13 cellular contexts compared by ENCODE assay signal in the genomic region with DNA sequence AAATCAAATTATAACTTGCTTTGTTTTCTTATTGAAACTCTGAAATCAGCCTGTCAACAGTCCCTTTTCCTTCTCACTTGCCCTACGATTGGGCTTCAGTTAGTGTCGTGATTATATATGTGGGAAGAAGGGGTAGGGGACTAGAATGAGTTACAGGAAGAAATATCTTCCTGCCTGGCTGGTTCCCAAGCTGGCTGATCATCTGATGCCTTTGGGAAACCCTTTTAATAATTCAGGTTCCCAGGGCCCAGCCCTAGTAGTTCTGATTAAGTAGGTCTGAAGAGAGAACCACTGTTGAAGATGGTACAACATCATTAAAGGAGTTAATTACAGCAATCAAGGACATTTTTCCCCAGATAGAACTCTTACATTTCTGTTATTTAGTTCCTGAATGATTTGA.
A peak's percentile ranks its signal among the peaks of the same experiment; 100 is the strongest.
DNase-seq lines count a peak whose midpoint lies in the region; ATAC-seq and TF ChIP-seq lines count a peak whose summit lies in the region.
"Had no signal": no experiment of that assay in that cellular context is flagged by ENCODE, and none has a peak within 500 bp of the region (broad histone marks: within the 10 kb centered on the region; RNA-seq: fewer than 3 reads in every experiment).

No MANE protein-coding gene starts in this region.

- H3K4me1 Mint-ChIP-seq in activated B cell treated with CpG ODN at 0.5 μM for 24 hours: peaks cover 27% of the 10 kb centered on the region

- peaks cover 4 to 38% of the 10 kb centered on the region in 2 donors for H3K36me3 ChIP-seq in gastroesophageal sphincter
- H3K36me3 ChIP-seq in skeletal muscle satellite cell (ENCODE audit: insufficient read depth, low read length): peaks cover 48% of the 10 kb centered on the region

- H3K9me3 Mint-ChIP-seq in activated B cell treated with CpG ODN at 0.5 μM for 24 hours: no peaks in the 10 kb centered on the region

- POLR2A ChIA-PET in activated B cell treated with CpG ODN at 0.5 μM for 24 hours (lab: Charles Lee): no interaction called here

- H3K4me2 ChIP-seq in skeletal muscle satellite cell (ENCODE audit: low read length): peak overlapping the region; percentile 62

- ATAC-seq in activated B cell treated with CpG ODN at 0.5 μM for 24 hours (ENCODE audit: low read depth) (no peak), gastroesophageal sphincter (no peak), HG03045 (IDR thresholded peaks at IDR 0.05; ENCODE audit: unreplicated experiment) (no peak), HG02642 (IDR thresholded peaks at IDR 0.05; ENCODE audit: poor library complexity, unreplicated experiment) (no peak)

- H3K4me1 ChIP-seq in gastroesophageal sphincter (peaks cover 10 to 96% (median 25%) of the 10 kb centered on the region in 3 donors), skeletal muscle satellite cell (ENCODE audit: control insufficient read depth, insufficient read depth, low read length) (peaks cover 43% of the 10 kb centered on the region)

- CTCF ChIA-PET in activated B cell treated with CpG ODN at 0.5 μM for 24 hours (lab: Charles Lee): no interaction called here

- peak overlapping the region in 3 of 4 donors; percentile 22 to 41 (median 25) for H3K27ac ChIP-seq in gastroesophageal sphincter

- peak overlapping the region; percentile 3 for H3K27ac Mint-ChIP-seq in activated B cell treated with CpG ODN at 0.5 μM for 24 hours

- intact Hi-C loops in activated B cell treated with CpG ODN at 0.5 μM for 24 hours (cut with micrococcal nuclease): no loop called here

- no peak for TF ChIP-seq POLR2A in gastroesophageal sphincter (IDR thresholded peaks at IDR 0.05)

- no peaks in the 10 kb centered on the region for H3K27me3 Mint-ChIP-seq in activated B cell treated with CpG ODN at 0.5 μM for 24 hours

- no peak overlapping the region for H3K4me3 Mint-ChIP-seq in activated B cell treated with CpG ODN at 0.5 μM for 24 hours

- no peak overlapping the region for H3K4me3 ChIP-seq in gastroesophageal sphincter
- H3K4me3 ChIP-seq in skeletal muscle satellite cell (ENCODE audit: low read length): no peak overlapping the region
- H3K4me3 ChIP-seq: skin epidermis had no signal

- peaks cover 60% of the 10 kb centered on the region for H3K36me3 Mint-ChIP-seq in activated B cell treated with CpG ODN at 0.5 μM for 24 hours (ENCODE audit: low read depth)

- TF ChIP-seq EP300 in gastroesophageal sphincter (IDR thresholded peaks at IDR 0.05): no peak

- H3K9me3 ChIP-seq in gastroesophageal sphincter (no peaks in the 10 kb centered on the region), skeletal muscle satellite cell (replicated peaks; ENCODE audit: low read length) (no peaks in the 10 kb centered on the region)

- DNase-seq in NCI-H2029 (lab: John Stamatoyannopoulos, UW) (peak; percentile 15), NCI-H2029 treated with DMSO at 0.1 percent for 48 hours (lab: John Stamatoyannopoulos, UW) (no peak), activated B cell treated with CpG ODN at 0.5 μM for 24 hours (no peak), pons (ENCODE audit: low spot score) (no peak)
- DNase-seq: 8988T; activated CD8-positive, alpha-beta memory T cell treated with anti-CD3 and anti-CD28 coated beads, Interleukin-2, amount 50 U/mL, for 48 hours; central memory CD4-positive, alpha-beta T cell; NCI-H1436 treated with DMSO at 0.1 percent for 48 hours had no signal

- H3K9ac ChIP-seq in skeletal muscle satellite cell (ENCODE audit: low read depth, low read length): no peak overlapping the region

- H3K27me3 ChIP-seq in gastroesophageal sphincter (no peaks in the 10 kb centered on the region), skeletal muscle satellite cell (ENCODE audit: control insufficient read depth, insufficient read depth, low read length) (no peaks in the 10 kb centered on the region)

- no peak for TF ChIP-seq CTCF in activated B cell treated with CpG ODN at 0.5 μM for 24 hours (IDR thresholded peaks at IDR 0.05)
- no peak for TF ChIP-seq CTCF in gastroesophageal sphincter (IDR thresholded peaks at IDR 0.05)

- 67 to 100% methylated on average over 1 to 2 of the region's 2 CpGs for WGBS in gastroesophageal sphincter (ENCODE audit: low coverage in 1 of 2), 2 donors
